In genomic region chr18:13495980-13496379, GRCh38 we compare ENCODE assay signal across 26 cellular contexts.
"Had no signal": no experiment of that assay in that cellular context is flagged by ENCODE, and none has a peak within 500 bp of the region (broad histone marks: within the 10 kb centered on the region; RNA-seq: fewer than 3 reads in every experiment).

No MANE protein-coding gene starts in this region.

- H3K27ac Mint-ChIP-seq: activated naive CD8-positive, alpha-beta T cell treated with anti-CD3 and anti-CD28 coated beads for 36 hours; stimulated activated naive CD8-positive, alpha-beta T cell treated with anti-CD3 and anti-CD28 coated beads, Interleukin-15, Interleukin-2, amounts not matched to agents 100 ng/mL and 50 ng/mL, for 24 hours; T-helper 2 cell treated with Interferon-gamma antibody and Interleukin-4, amounts not matched to agents 5 μg/mL and 100 μg/mL, for 36 hours had no signal

- H3K4me3 Mint-ChIP-seq: activated naive CD8-positive, alpha-beta T cell treated with anti-CD3 and anti-CD28 coated beads for 36 hours; activated T-cell treated with anti-CD3 and anti-CD28 coated beads, Interleukin-2, amount 50 U/mL, for 4 hours; immature natural killer cell; naive B cell; stimulated activated naive CD8-positive, alpha-beta T cell treated with anti-CD3 and anti-CD28 coated beads, Interleukin-15, Interleukin-2, amounts not matched to agents 100 ng/mL and 50 ng/mL, for 24 hours; T-helper 2 cell treated with Interferon-gamma antibody and Interleukin-4, amounts not matched to agents 5 μg/mL and 100 μg/mL, for 36 hours had no signal

- ATAC-seq: activated T-cell treated with anti-CD3 and anti-CD28 coated beads, Interleukin-2, amount 50 U/mL, for 4 hours; esophagus mucosa; left lobe of liver; lower lobe of right lung; pancreas; right cardiac atrium had no signal

- H3K27ac ChIP-seq: lower lobe of right lung, neutrophil, transverse colon, WERI-Rb-1 had no signal

- H3K36me3 ChIP-seq: lower lobe of right lung, pancreas, vagina, WERI-Rb-1 had no signal

- H3K27me3 ChIP-seq: pancreas, transverse colon, vagina had no signal

- H3K9me3 Mint-ChIP-seq: immature natural killer cell had no signal

- DNase-seq: activated CD4-positive, alpha-beta T cell treated with anti-CD3 and anti-CD28 coated beads, Interleukin-2, amount 50 U/mL, for 4 hours; activated CD8-positive, alpha-beta memory T cell treated with anti-CD3 and anti-CD28 coated beads, Interleukin-2, amount 50 U/mL, for 48 hours; activated effector memory CD4-positive, alpha-beta T cell treated with anti-CD3 and anti-CD28 coated beads, Interleukin-2, amount 50 U/mL, for 16 hours; activated naive CD8-positive, alpha-beta T cell treated with anti-CD3 and anti-CD28 coated beads for 36 hours; activated T-cell treated with anti-CD3 and anti-CD28 coated beads, Interleukin-2, amount 50 U/mL, for 4 hours; cerebellar nuclear complex; cortex of kidney; foreskin melanocyte; immature natural killer cell; lower lobe of right lung; mesendoderm; naive B cell; pancreas; right cardiac atrium; SK-N-SH; stimulated activated CD4-positive, alpha-beta T cell treated with anti-CD3 and anti-CD28 coated beads, Interleukin-12 subunit alpha, Interleukin-12 subunit beta, amount 100 ng/mL, for 4 hours; substantia nigra; transverse colon; WERI-Rb-1 had no signal

- FAIRE-seq: endometrium, pancreas had no signal

- H3K9me3 ChIP-seq: lower lobe of right lung, pancreas, SK-N-SH, transverse colon, vagina had no signal

- H3K27me3 Mint-ChIP-seq: activated naive CD8-positive, alpha-beta T cell treated with anti-CD3 and anti-CD28 coated beads for 36 hours; naive B cell; stimulated activated naive CD8-positive, alpha-beta T cell treated with anti-CD3 and anti-CD28 coated beads, Interleukin-15, Interleukin-2, amounts not matched to agents 100 ng/mL and 50 ng/mL, for 24 hours had no signal

- H3K4me3 ChIP-seq: lower lobe of right lung, pancreas, transverse colon had no signal
